19 cellular contexts compared by ENCODE assay signal in the genomic region with DNA sequence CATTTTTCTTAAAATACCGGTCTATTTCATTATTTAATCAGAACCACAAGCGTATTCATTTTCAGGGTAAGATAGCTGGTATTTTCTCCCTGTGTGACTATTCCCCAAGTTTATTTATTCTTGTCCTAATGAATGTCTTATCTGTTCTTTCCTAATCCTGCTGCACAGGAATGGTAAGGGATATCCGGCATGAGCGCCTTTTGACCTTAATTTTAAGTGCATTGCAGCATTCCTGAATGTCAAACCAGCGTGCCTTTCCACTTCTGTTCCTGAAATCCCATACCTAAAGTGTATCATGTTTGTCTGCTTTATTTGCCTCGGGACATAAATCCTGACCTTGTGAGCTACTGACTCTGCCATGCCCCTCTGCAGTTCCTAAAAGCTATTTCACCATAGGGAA.
DNase-seq lines count a peak whose midpoint lies in the region; ATAC-seq lines count a peak whose summit lies in the region.
"Had no signal": no experiment of that assay in that cellular context is flagged by ENCODE, and none has a peak within 500 bp of the region (broad histone marks: within the 10 kb centered on the region; RNA-seq: fewer than 3 reads in every experiment).

No MANE protein-coding gene starts in this region.

- ATAC-seq in GM21619 (IDR thresholded peaks at IDR 0.05; ENCODE audit: unreplicated experiment): no peak
- ATAC-seq: body of pancreas, left cardiac atrium had no signal

- H3K36me3 ChIP-seq in mesodermal cell (ENCODE audit: control insufficient read depth, insufficient read depth, low read length): no peaks in the 10 kb centered on the region
- H3K36me3 ChIP-seq: ovary had no signal

- H3K9me3 ChIP-seq in mesodermal cell (ENCODE audit: control insufficient read depth, low read length): no peaks in the 10 kb centered on the region
- H3K9me3 ChIP-seq: body of pancreas, ovary, testis had no signal

- H3K4me3 ChIP-seq in mesodermal cell (ENCODE audit: extremely low read depth, insufficient read depth, low read length, poor library complexity, severe bottlenecking): no peak overlapping the region
- H3K4me3 ChIP-seq: body of pancreas, ovary, testis had no signal

- H3K4me1 ChIP-seq in mesodermal cell (ENCODE audit: control insufficient read depth, insufficient read depth, low read length, poor library complexity, severe bottlenecking): no peaks in the 10 kb centered on the region
- H3K4me1 ChIP-seq: body of pancreas, testis had no signal

- WGBS in mesodermal cell (ENCODE audit: insufficient coverage in 2 of 2), 2 experiments: 74 to 76% methylated on average over 3 to 4 of the region's 6 CpGs

- H3K27ac ChIP-seq in mesodermal cell (ENCODE audit: low read depth, low read length, severe bottlenecking): peak overlapping the region; percentile 26
- H3K27ac ChIP-seq: body of pancreas, ovary, testis had no signal

- DNase-seq in EH (ENCODE audit: low read depth): peak; percentile 31
- peak; percentile 79 for DNase-seq in NCI-H226
- DNase-seq in dedifferentiated amniotic fluid mesenchymal stem cell (ENCODE audit: extremely low spot score): peak; percentile 56
- no peak for DNase-seq in DMS153 treated with DMSO at 0.1 percent for 48 hours (lab: John Stamatoyannopoulos, UW; ENCODE audit: unreplicated experiment)
- no peak for DNase-seq in germinal center (ENCODE audit: low spot score)
- no peak for DNase-seq in epidermal melanocyte (ENCODE audit: insufficient read length, low spot score)
- DNase-seq: activated naive CD4-positive, alpha-beta T cell treated with anti-CD3 and anti-CD28 coated beads for 36 hours; body of pancreas; Calu3; effector CD8-positive, alpha-beta T cell; Kasumi-1; left cardiac atrium; NCI-H1417; NCI-H2171; ovary; small intestine; testis had no signal

Comparison
In these comparisons a context has a peak if more than half of its experiments do, and no peak if none do; other contexts are left out.
1. DNase-seq: peak in EH (single experiment), NCI-H226 (single experiment) and dedifferentiated amniotic fluid mesenchymal stem cell (single experiment); none in DMS153 treated with DMSO at 0.1 percent for 48 hours (single experiment), germinal center (single experiment) and epidermal melanocyte (single experiment).